Comparison of ENCODE assay signal across 7 cellular contexts in the genomic region with DNA sequence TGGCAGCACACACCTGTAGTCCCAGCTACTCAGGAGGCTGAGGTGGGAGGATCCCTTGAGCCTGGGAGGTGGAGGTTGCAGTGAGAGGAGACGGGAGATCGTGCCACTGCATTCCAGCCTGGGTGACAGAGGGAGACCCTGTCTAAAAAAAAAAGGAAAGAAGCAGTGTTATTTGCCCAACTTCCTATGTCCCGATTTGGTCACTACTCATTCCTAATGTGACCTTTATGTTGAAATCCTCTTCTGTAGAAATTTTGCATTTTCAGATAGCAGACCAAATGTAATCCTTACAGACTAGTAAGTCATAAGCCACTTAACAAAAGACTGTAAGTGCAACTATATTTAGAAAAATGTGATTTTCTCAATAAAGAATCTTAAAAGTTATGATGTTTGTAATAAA.
"Had no signal": no experiment of that assay in that cellular context is flagged by ENCODE, and none has a peak within 500 bp of the region (broad histone marks: within the 10 kb centered on the region; RNA-seq: fewer than 3 reads in every experiment).

No MANE protein-coding gene starts in this region.

- H3K27ac ChIP-seq: HL-60 had no signal

- H3K27me3 Mint-ChIP-seq: IgD-negative memory B cell had no signal

- ATAC-seq: GM23338, HepG2 had no signal

- H3K4me3 Mint-ChIP-seq: GM23338, H9, IgD-negative memory B cell had no signal

- H3K9me3 Mint-ChIP-seq: GM23338, H9, IgD-negative memory B cell had no signal

- H3K4me3 ChIP-seq: GM23338 had no signal

- H3K36me3 Mint-ChIP-seq: IgD-negative memory B cell had no signal

- H3K27ac Mint-ChIP-seq: GM23338, H9, IgD-negative memory B cell had no signal

- DNase-seq: H9, HCEC 1CT, KBM-7 had no signal
